29 cellular contexts compared by ENCODE assay signal in the genomic region with DNA sequence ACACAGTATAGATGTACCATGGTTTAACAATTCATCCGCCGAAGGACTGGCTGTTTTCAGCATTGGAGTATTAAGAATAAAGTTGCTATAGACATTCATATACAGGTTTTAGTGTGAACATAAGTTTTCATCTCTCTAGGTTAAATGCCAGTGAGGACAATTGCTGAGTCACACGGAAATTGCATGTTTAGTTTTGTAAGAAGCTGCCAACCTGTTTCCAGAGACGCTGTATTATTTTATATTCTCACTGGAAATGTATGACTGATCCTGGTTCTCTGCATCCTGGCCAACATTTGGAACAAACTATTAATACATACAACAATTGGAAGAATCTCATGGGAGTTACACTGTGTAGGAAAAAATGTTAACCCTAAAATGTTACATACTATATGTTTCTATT. TPM values are rescaled to one million over a fixed set of nuclear protein-coding genes. Genes with fewer than 3 reads are reported as not detected.
DNase-seq lines count a peak whose midpoint lies in the region; ATAC-seq and TF ChIP-seq lines count a peak whose summit lies in the region.
"Had no signal": no experiment of that assay in that cellular context is flagged by ENCODE, and none has a peak within 500 bp of the region (broad histone marks: within the 10 kb centered on the region; RNA-seq: fewer than 3 reads in every experiment).

No MANE protein-coding gene starts in this region.

- no peaks in the 10 kb centered on the region for H3K4me1 Mint-ChIP-seq in effector memory CD8-positive, alpha-beta T cell (ENCODE audit: low read depth in 2 of 2)
- H3K4me1 Mint-ChIP-seq in immature natural killer cell: no peaks in the 10 kb centered on the region
- H3K4me1 Mint-ChIP-seq: activated CD4-positive, alpha-beta T cell treated with anti-CD3 and anti-CD28 coated beads, Interleukin-2, amount 10 ng/mL, durations not matched to agents 24 days and 14 days; CD4-positive, CD25-positive, alpha-beta regulatory T cell; nephron progenitor cell had no signal

- H3K27me3 Mint-ChIP-seq in effector memory CD8-positive, alpha-beta T cell: peaks cover 35 to 41% of the 10 kb centered on the region in 2 donors
- H3K27me3 Mint-ChIP-seq in immature natural killer cell (ENCODE audit: low read depth in 3 of 3): peaks cover 3 to 26% (median 4%) of the 10 kb centered on the region in 3 donors

- no peaks in the 10 kb centered on the region for H3K27me3 ChIP-seq in MG63
- H3K27me3 ChIP-seq: cardiac muscle cell, gastroesophageal sphincter, pancreas, right atrium auricular region had no signal

- no peak for TF ChIP-seq CTCF in AG10803 (conservative IDR thresholded peaks at IDR 0.05; ENCODE audit: low read length)

- DNase-seq in AG10803 (ENCODE audit: low read depth) (peak; percentile 42), MG63 (peak; percentile 31), dermis blood vessel endothelial cell (peak; percentile 89), fibroblast of the conjunctiva (ENCODE audit: low read depth) (peak; percentile 17), immature natural killer cell (no peak)
- DNase-seq in effector memory CD8-positive, alpha-beta T cell: no peak
- DNase-seq: activated CD4-positive, alpha-beta T cell treated with anti-CD3 and anti-CD28 coated beads, Interleukin-2, amount 10 ng/mL, durations not matched to agents 24 days and 14 days; activated naive CD4-positive, alpha-beta T cell treated with Interleukin-2 at 50 U/mL for 16 hours; activated T-cell treated with anti-CD3 and anti-CD28 coated beads, Interleukin-2, amount 50 U/mL, for 72 hours; amniotic stem cell; CD4-positive, CD25-positive, alpha-beta regulatory T cell; EL; hippocampal formation; MM.1S; NCI-H1694; NCI-H2171 treated with DMSO at 0.1 percent for 48 hours; NCI-H748 treated with DMSO at 0.1 percent for 48 hours; nephron progenitor cell; pancreas; Right ventricle myocardium superior; stimulated activated naive CD8-positive, alpha-beta T cell treated with anti-CD3 and anti-CD28 coated beads, Interleukin-15, Interleukin-2, amounts not matched to agents 100 U/mL and 50 U/mL, for 24 hours had no signal

- H3K9me3 Mint-ChIP-seq in effector memory CD8-positive, alpha-beta T cell: peaks cover 0 to 9% of the 10 kb centered on the region in 2 donors
- H3K9me3 Mint-ChIP-seq in immature natural killer cell: peaks cover 3 to 26% (median 15%) of the 10 kb centered on the region in 6 donors

- no peaks in the 10 kb centered on the region for H3K36me3 ChIP-seq in MG63
- H3K36me3 ChIP-seq: cardiac muscle cell, gastroesophageal sphincter, pancreas, right atrium auricular region had no signal

- peaks cover 3% of the 10 kb centered on the region for H3K36me3 Mint-ChIP-seq in effector memory CD8-positive, alpha-beta T cell (ENCODE audit: insufficient read depth)
- peaks cover 4 to 13% (median 8%) of the 10 kb centered on the region in 3 donors for H3K36me3 Mint-ChIP-seq in immature natural killer cell
- H3K36me3 Mint-ChIP-seq: CD4-positive, CD25-positive, alpha-beta regulatory T cell had no signal

- H3K27ac Mint-ChIP-seq in effector memory CD8-positive, alpha-beta T cell: no peak overlapping the region
- no peak overlapping the region for H3K27ac Mint-ChIP-seq in immature natural killer cell
- H3K27ac Mint-ChIP-seq: activated CD4-positive, alpha-beta T cell treated with anti-CD3 and anti-CD28 coated beads, Interleukin-2, amount 10 ng/mL, durations not matched to agents 24 days and 14 days; activated T-cell treated with anti-CD3 and anti-CD28 coated beads, Interleukin-2, amount 50 U/mL, for 72 hours; CD4-positive, CD25-positive, alpha-beta regulatory T cell; nephron progenitor cell; T-helper 2 cell treated with Interferon-gamma antibody and Interleukin-4, amounts not matched to agents 5 μg/mL and 100 μg/mL, for 36 hours had no signal

- H3K4me3 Mint-ChIP-seq in effector memory CD8-positive, alpha-beta T cell: no peak overlapping the region
- H3K4me3 Mint-ChIP-seq in immature natural killer cell: no peak overlapping the region
- H3K4me3 Mint-ChIP-seq: activated CD4-positive, alpha-beta T cell treated with anti-CD3 and anti-CD28 coated beads, Interleukin-2, amount 10 ng/mL, durations not matched to agents 24 days and 14 days; activated T-cell treated with anti-CD3 and anti-CD28 coated beads, Interleukin-2, amount 50 U/mL, for 72 hours; CD4-positive, CD25-positive, alpha-beta regulatory T cell; nephron progenitor cell; T-helper 2 cell treated with Interferon-gamma antibody and Interleukin-4, amounts not matched to agents 5 μg/mL and 100 μg/mL, for 36 hours had no signal

- peaks cover 9% of the 10 kb centered on the region; the same call in 1 of the 2 replicates for H3K9me3 ChIP-seq in MG63

- ATAC-seq in HG03521 (IDR thresholded peaks at IDR 0.05; ENCODE audit: unreplicated experiment) (no peak), GM18511 (IDR thresholded peaks at IDR 0.05; ENCODE audit: unreplicated experiment) (no peak)
- ATAC-seq in effector memory CD8-positive, alpha-beta T cell (replicated peaks): no peak
- ATAC-seq: activated T-cell treated with anti-CD3 and anti-CD28 coated beads, Interleukin-2, amount 50 U/mL, for 72 hours; gastroesophageal sphincter; pancreas; stimulated activated naive CD8-positive, alpha-beta T cell treated with anti-CD3 and anti-CD28 coated beads, Interleukin-15, Interleukin-2, amounts not matched to agents 100 U/mL and 50 U/mL, for 24 hours had no signal

- H3K4me3 ChIP-seq in AG10803 (ENCODE audit: low read length) (no peak overlapping the region), MG63 (no peak overlapping the region)
- H3K4me3 ChIP-seq: cardiac muscle cell, gastroesophageal sphincter, pancreas, right atrium auricular region had no signal

RNA-seq across cellular contexts. Expression of gene TGM6, which starts 16.7 kb away (rescaled TPM):
- not detected in 2 replicates for total RNA-seq in MG63 (2014; rRNA removed; shearing (Covaris generic); ENCODE audit: low replicate concordance)
- not detected in 2 replicates for total RNA-seq in dermis blood vessel endothelial cell
- polyA plus RNA-seq in immature natural killer cell: not detected
- total RNA-seq: activated CD4-positive, alpha-beta T cell treated with anti-CD3 and anti-CD28 coated beads, Interleukin-2, amount 10 ng/mL, durations not matched to agents 24 days and 14 days; activated T-cell treated with anti-CD3 and anti-CD28 coated beads, Interleukin-2, amount 50 U/mL, for 72 hours; cardiac muscle cell; CD4-positive, CD25-positive, alpha-beta regulatory T cell; gastroesophageal sphincter; mononuclear cell; pancreas; right atrium auricular region; Right ventricle myocardium superior had no signal
- polyA plus RNA-seq: cardiac muscle cell; CD4-positive, CD25-positive, alpha-beta regulatory T cell; pancreas; thymus had no signal

Comparison
In these comparisons a context has a peak if more than half of its experiments do, and no peak if none do; other contexts are left out.
1. DNase-seq: peak in AG10803 (single experiment), MG63 (single experiment), dermis blood vessel endothelial cell (single experiment) and fibroblast of the conjunctiva (single experiment); none in effector memory CD8-positive, alpha-beta T cell (0 of 3) and immature natural killer cell (0 of 3).